14 cellular contexts compared by ENCODE assay signal in genomic region chr16:85503642-85504224, GRCh38.
"Had no signal": no experiment of that assay in that cellular context is flagged by ENCODE, and none has a peak within 500 bp of the region (broad histone marks: within the 10 kb centered on the region; RNA-seq: fewer than 3 reads in every experiment).

No MANE protein-coding gene starts in this region.

- H3K36me3 Mint-ChIP-seq: activated CD8-positive, alpha-beta memory T cell treated with anti-CD3 and anti-CD28 coated beads, Interleukin-2, amount 10 ng/mL, durations not matched to agents 7 days and 5 days; activated naive CD4-positive, alpha-beta T cell treated with anti-CD3 and anti-CD28 coated beads, Interleukin-2, amount 10 ng/mL, durations not matched to agents 7 days and 5 days; stimulated activated effector memory CD8-positive, alpha-beta T cell treated with anti-CD3 and anti-CD28 coated beads, Interleukin-12 subunit alpha, Interleukin-12 subunit beta, amount 100 ng/mL, for 72 hours had no signal

- H3K4me3 Mint-ChIP-seq: activated CD8-positive, alpha-beta memory T cell treated with anti-CD3 and anti-CD28 coated beads, Interleukin-2, amount 10 ng/mL, durations not matched to agents 7 days and 5 days; activated naive CD4-positive, alpha-beta T cell treated with anti-CD3 and anti-CD28 coated beads, Interleukin-2, amount 10 ng/mL, durations not matched to agents 7 days and 5 days; activated T-cell treated with anti-CD3 and anti-CD28 coated beads, Interleukin-2, amount 50 U/mL, for 24 hours; stimulated activated effector memory CD8-positive, alpha-beta T cell treated with anti-CD3 and anti-CD28 coated beads, Interleukin-12 subunit alpha, Interleukin-12 subunit beta, amount 100 ng/mL, for 72 hours had no signal

- H3K9me3 ChIP-seq: gastroesophageal sphincter, thyroid gland had no signal

- H3K27me3 Mint-ChIP-seq: activated CD8-positive, alpha-beta memory T cell treated with anti-CD3 and anti-CD28 coated beads, Interleukin-2, amount 10 ng/mL, durations not matched to agents 7 days and 5 days; activated T-cell treated with anti-CD3 and anti-CD28 coated beads, Interleukin-2, amount 50 U/mL, for 24 hours had no signal

- H3K9ac ChIP-seq: parathyroid adenoma had no signal

- H2AFZ ChIP-seq: parathyroid adenoma had no signal

- H3K4me3 ChIP-seq: dorsolateral prefrontal cortex, gastroesophageal sphincter, thyroid gland had no signal

- H3K36me3 ChIP-seq: gastroesophageal sphincter, thyroid gland had no signal

- H3K27ac ChIP-seq: dorsolateral prefrontal cortex, gastroesophageal sphincter, parathyroid adenoma, thyroid gland had no signal

- H3K27ac Mint-ChIP-seq: activated CD8-positive, alpha-beta memory T cell treated with anti-CD3 and anti-CD28 coated beads, Interleukin-2, amount 10 ng/mL, durations not matched to agents 7 days and 5 days; activated naive CD4-positive, alpha-beta T cell treated with anti-CD3 and anti-CD28 coated beads, Interleukin-2, amount 10 ng/mL, durations not matched to agents 7 days and 5 days; activated T-cell treated with anti-CD3 and anti-CD28 coated beads, Interleukin-2, amount 50 U/mL, for 24 hours had no signal

- H3K9me3 Mint-ChIP-seq: activated naive CD4-positive, alpha-beta T cell treated with anti-CD3 and anti-CD28 coated beads, Interleukin-2, amount 10 ng/mL, durations not matched to agents 7 days and 5 days; activated T-cell treated with anti-CD3 and anti-CD28 coated beads, Interleukin-2, amount 50 U/mL, for 24 hours; stimulated activated effector memory CD8-positive, alpha-beta T cell treated with anti-CD3 and anti-CD28 coated beads, Interleukin-12 subunit alpha, Interleukin-12 subunit beta, amount 100 ng/mL, for 72 hours had no signal

- DNase-seq: activated CD4-positive, alpha-beta T cell treated with anti-CD3 and anti-CD28 coated beads, Interleukin-2, amount 50 U/mL, for 4 hours; activated CD4-positive, CD25-positive, alpha-beta regulatory T cell treated with anti-CD3 and anti-CD28 coated beads, Interleukin-2, amount 50 U/mL, for 72 hours; activated CD8-positive, alpha-beta memory T cell treated with anti-CD3 and anti-CD28 coated beads, Interleukin-2, amount 10 ng/mL, durations not matched to agents 7 days and 5 days; activated naive CD4-positive, alpha-beta T cell treated with anti-CD3 and anti-CD28 coated beads, Interleukin-2, amount 10 ng/mL, durations not matched to agents 7 days and 5 days; activated T-cell treated with anti-CD3 and anti-CD28 coated beads, Interleukin-2, amount 50 U/mL, for 24 hours; dorsolateral prefrontal cortex; erythroblast; islet precursor cell; mammary epithelial cell; retina; thyroid gland had no signal

- H3K4me1 Mint-ChIP-seq: activated CD8-positive, alpha-beta memory T cell treated with anti-CD3 and anti-CD28 coated beads, Interleukin-2, amount 10 ng/mL, durations not matched to agents 7 days and 5 days; activated naive CD4-positive, alpha-beta T cell treated with anti-CD3 and anti-CD28 coated beads, Interleukin-2, amount 10 ng/mL, durations not matched to agents 7 days and 5 days; stimulated activated effector memory CD8-positive, alpha-beta T cell treated with anti-CD3 and anti-CD28 coated beads, Interleukin-12 subunit alpha, Interleukin-12 subunit beta, amount 100 ng/mL, for 72 hours had no signal

- H3K4me1 ChIP-seq: gastroesophageal sphincter, parathyroid adenoma had no signal

- H3K27me3 ChIP-seq: dorsolateral prefrontal cortex, gastroesophageal sphincter, thyroid gland had no signal
